ENCODE assay signal across 18 cellular contexts in genomic region chr7:107089627-107090026, GRCh38.
"Had no signal": no experiment of that assay in that cellular context is flagged by ENCODE, and none has a peak within 500 bp of the region (broad histone marks: within the 10 kb centered on the region; RNA-seq: fewer than 3 reads in every experiment).

No MANE protein-coding gene starts in this region.

- H3K27ac ChIP-seq: lower lobe of right lung, ovary, psoas muscle, sigmoid colon, suprapubic skin, transverse colon, vagina had no signal

- H3K27me3 ChIP-seq: ovary, sigmoid colon, suprapubic skin, transverse colon, vagina had no signal

- H3K36me3 ChIP-seq: lower lobe of right lung, ovary, sigmoid colon, suprapubic skin, transverse colon, vagina had no signal

- H3K4me1 ChIP-seq: psoas muscle, sigmoid colon, suprapubic skin, vagina had no signal

- DNase-seq: cortex of kidney; effector memory CD8-positive, alpha-beta T cell; left ventricle myocardium superior; lower lobe of right lung; naive thymus-derived CD8-positive, alpha-beta T cell; nephron progenitor cell; nucleus accumbens; ovary; posterior cingulate gyrus; psoas muscle; sigmoid colon; stimulated activated CD4-positive, alpha-beta T cell treated with anti-CD3 and anti-CD28 coated beads, Interleukin-2, amount 100 ng/mL, for 24 hours; stimulated activated CD4-positive, alpha-beta T cell treated with anti-CD3 and anti-CD28 coated beads, Interleukin-4, amount 100 ng/mL, for 4 hours; stimulated activated naive CD8-positive, alpha-beta T cell treated with anti-CD3 and anti-CD28 coated beads, Interleukin-15, Interleukin-2, amounts not matched to agents 100 U/mL and 50 U/mL, for 24 hours; transverse colon had no signal

- H3K4me3 ChIP-seq: lower lobe of right lung, ovary, psoas muscle, sigmoid colon, suprapubic skin, transverse colon, vagina had no signal

- H3K9me3 ChIP-seq: lower lobe of right lung, ovary, psoas muscle, sigmoid colon, suprapubic skin, transverse colon, vagina had no signal

- ATAC-seq: effector memory CD8-positive, alpha-beta T cell; left ventricle myocardium superior; lower lobe of right lung; naive thymus-derived CD8-positive, alpha-beta T cell; psoas muscle; stimulated activated memory B cell treated with anti-CD40 and anti-IgM and Interleukin-4, amounts not matched to agents 10 μg/mL and 1 μg/mL and 100 μg/mL, for 72 hours; stimulated activated naive CD8-positive, alpha-beta T cell treated with anti-CD3 and anti-CD28 coated beads, Interleukin-15, Interleukin-2, amounts not matched to agents 100 U/mL and 50 U/mL, for 24 hours had no signal
